ENCODE assay signal across 8 cellular contexts in genomic region chr10:11823989-11824346, GRCh38. TPM values are rescaled to one million over a fixed set of nuclear protein-coding genes. Genes with fewer than 3 reads are reported as not detected.
A peak's percentile ranks its signal among the peaks of the same experiment; 100 is the strongest.
DNase-seq lines count a peak whose midpoint lies in the region; ATAC-seq, FAIRE-seq and TF ChIP-seq lines count a peak whose summit lies in the region.

No MANE protein-coding gene starts in this region.

- no peaks in the 10 kb centered on the region for H3K9me3 ChIP-seq in SK-N-MC (ENCODE audit: low read depth, low read length)

- no peak for FAIRE-seq in urothelium cell line (lab: Jason Lieb, UNC)

- DNase-seq in GM06990 (ENCODE audit: extremely low read depth, insufficient read length) = no peak
- DNase-seq in SK-N-MC (ENCODE audit: low read depth, low spot score) = no peak
- peak; percentile 51 for DNase-seq in fibroblast of peridontal ligament (ENCODE audit: extremely low read depth)
- peak; percentile 43 for DNase-seq in renal cortical epithelial cell (ENCODE audit: low read depth)
- no peak for DNase-seq in NCI-H2107 treated with DMSO at 0.1 percent for 48 hours (lab: John Stamatoyannopoulos, UW; ENCODE audit: unreplicated experiment)
- no peak for DNase-seq in DMS79 (lab: John Stamatoyannopoulos, UW)
- no peak for DNase-seq in urothelium cell line (ENCODE audit: low spot score)

- ATAC-seq in activated CD4-positive, CD25-positive, alpha-beta regulatory T cell treated with anti-CD3 and anti-CD28 coated beads, Interleukin-2, amount 50 U/mL, for 24 hours = no peak

- H3K36me3 ChIP-seq in GM06990 (ENCODE audit: control insufficient read depth, insufficient read depth, low read length) = no peaks in the 10 kb centered on the region
- no peaks in the 10 kb centered on the region for H3K36me3 ChIP-seq in SK-N-MC (ENCODE audit: insufficient read depth, low read length)

- TF ChIP-seq CTCF in GM06990 (IDR thresholded peaks at IDR 0.05; ENCODE audit: insufficient read depth, low read length, poor library complexity, severe bottlenecking) = no peak

- H3K27me3 ChIP-seq in GM06990 (replicated peaks; ENCODE audit: control insufficient read depth, insufficient read depth, low read length) = no peaks in the 10 kb centered on the region; the same call in none of the 2 replicates

- H3K9ac ChIP-seq in SK-N-MC (ENCODE audit: insufficient read length) = peak overlapping the region; percentile 62

- H3K4me3 ChIP-seq in GM06990 (replicated peaks; ENCODE audit: low read depth, low read length) = peak overlapping the region; percentile 66
- peak overlapping the region; percentile 79 for H3K4me3 ChIP-seq in SK-N-MC

- H3K27ac ChIP-seq in SK-N-MC = no peak overlapping the region

RNA-seq across cellular contexts. Expression of gene PROSER2, which starts 0.8 kb away (rescaled TPM):
- 60.9 and 84.9 TPM in 2 replicates for total RNA-seq in renal cortical epithelial cell

Comparison
In these comparisons a context has a peak if more than half of its experiments do, and no peak if none do; other contexts are left out.
1. DNase-seq: peak in fibroblast of peridontal ligament (single experiment) and renal cortical epithelial cell (single experiment); none in GM06990 (single experiment), SK-N-MC (single experiment), NCI-H2107 treated with DMSO at 0.1 percent for 48 hours (single experiment), DMS79 (single experiment) and urothelium cell line (single experiment).